1 cellular context compared by ENCODE assay signal in the genomic region with DNA sequence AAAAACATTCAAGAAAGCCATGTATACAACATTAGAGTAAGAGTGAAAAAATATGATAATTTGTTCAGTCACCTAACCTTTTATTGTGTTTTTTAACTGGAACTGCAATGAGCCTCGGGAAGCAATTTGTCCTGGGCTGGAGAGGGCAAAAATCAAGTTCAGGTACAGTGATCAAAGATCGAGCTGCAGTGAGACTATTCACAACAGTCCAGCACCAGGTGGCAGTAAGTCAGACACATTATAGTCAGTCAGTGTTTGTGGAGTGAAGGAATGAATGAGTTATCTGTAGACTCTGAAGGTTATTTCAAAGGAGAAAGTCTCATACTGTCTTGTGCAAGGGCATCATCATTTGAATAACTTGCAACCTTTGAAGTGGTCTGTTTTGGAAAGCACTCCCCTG.
TF ChIP-seq lines count a peak whose summit lies in the region.

No MANE protein-coding gene starts in this region.

TF ChIP-seq in HepG2, 621 proteins besides CTCF, POLR2A, EP300 and RAD21 (continued from another document and continues in another):
- TF ChIP-seq, protein P1, sequence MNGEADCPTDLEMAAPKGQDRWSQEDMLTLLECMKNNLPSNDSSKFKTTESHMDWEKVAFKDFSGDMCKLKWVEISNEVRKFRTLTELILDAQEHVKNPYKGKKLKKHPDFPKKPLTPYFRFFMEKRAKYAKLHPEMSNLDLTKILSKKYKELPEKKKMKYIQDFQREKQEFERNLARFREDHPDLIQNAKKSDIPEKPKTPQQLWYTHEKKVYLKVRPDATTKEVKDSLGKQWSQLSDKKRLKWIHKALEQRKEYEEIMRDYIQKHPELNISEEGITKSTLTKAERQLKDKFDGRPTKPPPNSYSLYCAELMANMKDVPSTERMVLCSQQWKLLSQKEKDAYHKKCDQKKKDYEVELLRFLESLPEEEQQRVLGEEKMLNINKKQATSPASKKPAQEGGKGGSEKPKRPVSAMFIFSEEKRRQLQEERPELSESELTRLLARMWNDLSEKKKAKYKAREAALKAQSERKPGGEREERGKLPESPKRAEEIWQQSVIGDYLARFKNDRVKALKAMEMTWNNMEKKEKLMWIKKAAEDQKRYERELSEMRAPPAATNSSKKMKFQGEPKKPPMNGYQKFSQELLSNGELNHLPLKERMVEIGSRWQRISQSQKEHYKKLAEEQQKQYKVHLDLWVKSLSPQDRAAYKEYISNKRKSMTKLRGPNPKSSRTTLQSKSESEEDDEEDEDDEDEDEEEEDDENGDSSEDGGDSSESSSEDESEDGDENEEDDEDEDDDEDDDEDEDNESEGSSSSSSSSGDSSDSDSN (CRISPR knock-in tag; IDR thresholded peaks at IDR 0.05) = no peak
- TF ChIP-seq BCL6 (CRISPR knock-in tag; IDR thresholded peaks at IDR 0.05) = 0 out of 2 replicates have a peak, but pooled peaks have one; percentile 17
- no peak for TF ChIP-seq HNRNPL (IDR thresholded peaks at IDR 0.05; ENCODE audit: low read depth, low read length)
- peak; percentile 33; the same call in 1 of the 2 replicates for TF ChIP-seq RARA (CRISPR knock-in tag; IDR thresholded peaks at IDR 0.05)
- no peak for TF ChIP-seq SP140L (CRISPR knock-in tag; IDR thresholded peaks at IDR 0.05; ENCODE audit: borderline replicate concordance)
- no peak for TF ChIP-seq ZNF83 (CRISPR knock-in tag; IDR thresholded peaks at IDR 0.05; ENCODE audit: borderline replicate concordance)
- no peak for TF ChIP-seq BATF2 (CRISPR knock-in tag; IDR thresholded peaks at IDR 0.05)
- TF ChIP-seq ZNF234 (CRISPR knock-in tag; conservative IDR thresholded peaks at IDR 0.05) = no peak
- no peak for TF ChIP-seq SOX6 (IDR thresholded peaks at IDR 0.05)
- peak; percentile 36; the same call in 1 of the 2 replicates for TF ChIP-seq SOX6 (CRISPR knock-in tag; IDR thresholded peaks at IDR 0.05)
- no peak for TF ChIP-seq ZNF614 (CRISPR knock-in tag; IDR thresholded peaks at IDR 0.05; ENCODE audit: borderline replicate concordance)
- no peak for TF ChIP-seq NR2F6 (IDR thresholded peaks at IDR 0.05)
- peak; percentile 42; the same call in 1 of the 2 replicates for TF ChIP-seq NR2F6 (CRISPR knock-in tag; IDR thresholded peaks at IDR 0.05)
- TF ChIP-seq HNF4A (CRISPR knock-in tag; IDR thresholded peaks at IDR 0.05) = peak; percentile 94
- TF ChIP-seq ZZZ3 (CRISPR knock-in tag; IDR thresholded peaks at IDR 0.05; ENCODE audit: borderline replicate concordance) = no peak
- TF ChIP-seq ZFP37 (CRISPR knock-in tag; IDR thresholded peaks at IDR 0.05; ENCODE audit: borderline replicate concordance) = no peak
- TF ChIP-seq, protein P2, sequence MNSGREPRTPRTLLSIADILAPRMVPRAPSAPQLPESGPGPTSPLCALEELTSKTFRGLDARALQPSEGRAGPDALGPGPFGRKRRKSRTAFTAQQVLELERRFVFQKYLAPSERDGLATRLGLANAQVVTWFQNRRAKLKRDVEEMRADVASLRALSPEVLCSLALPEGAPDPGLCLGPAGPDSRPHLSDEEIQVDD (CRISPR knock-in tag; IDR thresholded peaks at IDR 0.05; ENCODE audit: borderline replicate concordance) = no peak
- no peak for TF ChIP-seq CBFB (CRISPR knock-in tag; IDR thresholded peaks at IDR 0.05)
- peak; percentile 83 for TF ChIP-seq HNF4G (IDR thresholded peaks at IDR 0.05; ENCODE audit: borderline replicate concordance, low read depth, low read length)
- TF ChIP-seq HNF4G (CRISPR knock-in tag; IDR thresholded peaks at IDR 0.05; ENCODE audit: borderline replicate concordance, low read depth) = peak; percentile 71; the same call in 1 of the 2 replicates
- no peak for TF ChIP-seq REXO4 (CRISPR knock-in tag; IDR thresholded peaks at IDR 0.05; ENCODE audit: borderline replicate concordance)
- TF ChIP-seq LCORL (IDR thresholded peaks at IDR 0.05) = no peak
- peak; percentile 30; the same call in 1 of the 2 replicates for TF ChIP-seq LCORL (CRISPR knock-in tag; IDR thresholded peaks at IDR 0.05)
- TF ChIP-seq SRSF1 (optimal IDR thresholded peaks at IDR 0.05; ENCODE audit: low read depth, low read length) = no peak
- TF ChIP-seq, protein P3, sequence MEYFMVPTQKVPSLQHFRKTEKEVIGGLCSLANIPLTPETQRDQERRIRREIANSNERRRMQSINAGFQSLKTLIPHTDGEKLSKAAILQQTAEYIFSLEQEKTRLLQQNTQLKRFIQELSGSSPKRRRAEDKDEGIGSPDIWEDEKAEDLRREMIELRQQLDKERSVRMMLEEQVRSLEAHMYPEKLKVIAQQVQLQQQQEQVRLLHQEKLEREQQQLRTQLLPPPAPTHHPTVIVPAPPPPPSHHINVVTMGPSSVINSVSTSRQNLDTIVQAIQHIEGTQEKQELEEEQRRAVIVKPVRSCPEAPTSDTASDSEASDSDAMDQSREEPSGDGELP (IDR thresholded peaks at IDR 0.05; ENCODE audit: borderline replicate concordance, low read depth) = no peak
- TF ChIP-seq SALL1 (CRISPR knock-in tag; IDR thresholded peaks at IDR 0.05) = peak; percentile 23; the same call in 1 of the 2 replicates
- TF ChIP-seq, protein P4, sequence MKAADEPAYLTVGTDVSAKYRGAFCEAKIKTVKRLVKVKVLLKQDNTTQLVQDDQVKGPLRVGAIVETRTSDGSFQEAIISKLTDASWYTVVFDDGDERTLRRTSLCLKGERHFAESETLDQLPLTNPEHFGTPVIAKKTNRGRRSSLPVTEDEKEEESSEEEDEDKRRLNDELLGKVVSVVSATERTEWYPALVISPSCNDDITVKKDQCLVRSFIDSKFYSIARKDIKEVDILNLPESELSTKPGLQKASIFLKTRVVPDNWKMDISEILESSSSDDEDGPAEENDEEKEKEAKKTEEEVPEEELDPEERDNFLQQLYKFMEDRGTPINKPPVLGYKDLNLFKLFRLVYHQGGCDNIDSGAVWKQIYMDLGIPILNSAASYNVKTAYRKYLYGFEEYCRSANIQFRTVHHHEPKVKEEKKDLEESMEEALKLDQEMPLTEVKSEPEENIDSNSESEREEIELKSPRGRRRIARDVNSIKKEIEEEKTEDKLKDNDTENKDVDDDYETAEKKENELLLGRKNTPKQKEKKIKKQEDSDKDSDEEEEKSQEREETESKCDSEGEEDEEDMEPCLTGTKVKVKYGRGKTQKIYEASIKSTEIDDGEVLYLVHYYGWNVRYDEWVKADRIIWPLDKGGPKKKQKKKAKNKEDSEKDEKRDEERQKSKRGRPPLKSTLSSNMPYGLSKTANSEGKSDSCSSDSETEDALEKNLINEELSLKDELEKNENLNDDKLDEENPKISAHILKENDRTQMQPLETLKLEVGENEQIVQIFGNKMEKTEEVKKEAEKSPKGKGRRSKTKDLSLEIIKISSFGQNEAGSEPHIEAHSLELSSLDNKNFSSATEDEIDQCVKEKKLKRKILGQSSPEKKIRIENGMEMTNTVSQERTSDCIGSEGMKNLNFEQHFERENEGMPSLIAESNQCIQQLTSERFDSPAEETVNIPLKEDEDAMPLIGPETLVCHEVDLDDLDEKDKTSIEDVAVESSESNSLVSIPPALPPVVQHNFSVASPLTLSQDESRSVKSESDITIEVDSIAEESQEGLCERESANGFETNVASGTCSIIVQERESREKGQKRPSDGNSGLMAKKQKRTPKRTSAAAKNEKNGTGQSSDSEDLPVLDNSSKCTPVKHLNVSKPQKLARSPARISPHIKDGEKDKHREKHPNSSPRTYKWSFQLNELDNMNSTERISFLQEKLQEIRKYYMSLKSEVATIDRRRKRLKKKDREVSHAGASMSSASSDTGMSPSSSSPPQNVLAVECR (CRISPR knock-in tag; IDR thresholded peaks at IDR 0.05; ENCODE audit: borderline replicate concordance) = no peak
- TF ChIP-seq ZBTB42 (CRISPR knock-in tag; IDR thresholded peaks at IDR 0.05) = no peak
- no peak for TF ChIP-seq ISX (CRISPR knock-in tag; conservative IDR thresholded peaks at IDR 0.05)
- TF ChIP-seq CEBPG (CRISPR knock-in tag; IDR thresholded peaks at IDR 0.05) = no peak
- no peak for TF ChIP-seq ZFP90 (CRISPR knock-in tag; IDR thresholded peaks at IDR 0.05; ENCODE audit: borderline replicate concordance)
- TF ChIP-seq TAF15 (IDR thresholded peaks at IDR 0.05; ENCODE audit: low read depth, low read length, poor library complexity, severe bottlenecking) = no peak
- TF ChIP-seq ZNF577 (CRISPR knock-in tag; IDR thresholded peaks at IDR 0.05; ENCODE audit: borderline replicate concordance, low read depth) = no peak
- TF ChIP-seq ZNF501 (CRISPR knock-in tag; IDR thresholded peaks at IDR 0.05) = no peak
- peak; percentile 74; the same call in 1 of the 2 replicates for TF ChIP-seq NCOR1 (IDR thresholded peaks at IDR 0.05; ENCODE audit: borderline replicate concordance, low read length)
- no peak for TF ChIP-seq ZNF3 (CRISPR knock-in tag; IDR thresholded peaks at IDR 0.05)
- no peak for TF ChIP-seq ZSCAN12 (CRISPR knock-in tag; IDR thresholded peaks at IDR 0.05)
- peak; percentile 27 for TF ChIP-seq TEAD3 (CRISPR knock-in tag; optimal IDR thresholded peaks at IDR 0.05; ENCODE audit: borderline replicate concordance)
- no peak for TF ChIP-seq JUND (CRISPR knock-in tag; IDR thresholded peaks at IDR 0.05)
- TF ChIP-seq, protein P5, sequence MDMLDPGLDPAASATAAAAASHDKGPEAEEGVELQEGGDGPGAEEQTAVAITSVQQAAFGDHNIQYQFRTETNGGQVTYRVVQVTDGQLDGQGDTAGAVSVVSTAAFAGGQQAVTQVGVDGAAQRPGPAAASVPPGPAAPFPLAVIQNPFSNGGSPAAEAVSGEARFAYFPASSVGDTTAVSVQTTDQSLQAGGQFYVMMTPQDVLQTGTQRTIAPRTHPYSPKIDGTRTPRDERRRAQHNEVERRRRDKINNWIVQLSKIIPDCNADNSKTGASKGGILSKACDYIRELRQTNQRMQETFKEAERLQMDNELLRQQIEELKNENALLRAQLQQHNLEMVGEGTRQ (IDR thresholded peaks at IDR 0.05; ENCODE audit: low read depth, low read length) = no peak
- TF ChIP-seq, protein P5 (CRISPR knock-in tag; IDR thresholded peaks at IDR 0.05; ENCODE audit: borderline replicate concordance) = no peak
- TF ChIP-seq TEAD2 (CRISPR knock-in tag; IDR thresholded peaks at IDR 0.05) = no peak
- TF ChIP-seq ZBTB26 (CRISPR knock-in tag; IDR thresholded peaks at IDR 0.05; ENCODE audit: borderline replicate concordance) = no peak
- TF ChIP-seq NR2C2 (CRISPR knock-in tag; IDR thresholded peaks at IDR 0.05; ENCODE audit: borderline replicate concordance) = no peak
- TF ChIP-seq KLF9 (CRISPR knock-in tag; IDR thresholded peaks at IDR 0.05; ENCODE audit: low read depth) = no peak
- no peak for TF ChIP-seq ZNF639 (CRISPR knock-in tag; conservative IDR thresholded peaks at IDR 0.05)
- no peak for TF ChIP-seq ZKSCAN5 (CRISPR knock-in tag; IDR thresholded peaks at IDR 0.05)
- peak; percentile 18; the same call in 1 of the 2 replicates for TF ChIP-seq SAP130 (CRISPR knock-in tag; IDR thresholded peaks at IDR 0.05; ENCODE audit: low read depth)
- TF ChIP-seq PHF5A (CRISPR knock-in tag; IDR thresholded peaks at IDR 0.05; ENCODE audit: low read depth, unreplicated experiment) = no peak
- TF ChIP-seq ZNF10 (CRISPR knock-in tag; IDR thresholded peaks at IDR 0.05; ENCODE audit: borderline replicate concordance, low read depth) = no peak
- TF ChIP-seq KLF6 (CRISPR knock-in tag; IDR thresholded peaks at IDR 0.05) = no peak
- no peak for TF ChIP-seq ZFX (CRISPR knock-in tag; IDR thresholded peaks at IDR 0.05; ENCODE audit: low read depth)
